ENCODE assay signal across 1 cellular context in genomic region chr13:99782669-99783068, GRCh38.
TF ChIP-seq lines count a peak whose summit lies in the region.

No MANE protein-coding gene starts in this region.

TF ChIP-seq in SK-N-SH treated with all-trans-retinoic acid at 6 μM for 48 hours, 23 proteins besides CTCF, POLR2A, EP300 and RAD21 (continued from another document):
- no peak for TF ChIP-seq CSRNP3 (CRISPR knock-in tag; IDR thresholded peaks at IDR 0.05)
- no peak for TF ChIP-seq CREB5 (CRISPR knock-in tag; IDR thresholded peaks at IDR 0.05; ENCODE audit: low read depth)
